7 cellular contexts compared by ENCODE assay signal in genomic region chr4:133800966-133801365, GRCh38.
"Had no signal": no experiment of that assay in that cellular context is flagged by ENCODE, and none has a peak within 500 bp of the region (broad histone marks: within the 10 kb centered on the region; RNA-seq: fewer than 3 reads in every experiment).

No MANE protein-coding gene starts in this region.

- FAIRE-seq: GM12878, GM12891, GM12892, GM18507, GM19239 had no signal

- DNase-seq: GDM1, GF-D8 had no signal

- H3K4me3 ChIP-seq: GM12878 had no signal

- ATAC-seq: GM12878 had no signal
